31 cellular contexts compared by ENCODE assay signal in the genomic region with DNA sequence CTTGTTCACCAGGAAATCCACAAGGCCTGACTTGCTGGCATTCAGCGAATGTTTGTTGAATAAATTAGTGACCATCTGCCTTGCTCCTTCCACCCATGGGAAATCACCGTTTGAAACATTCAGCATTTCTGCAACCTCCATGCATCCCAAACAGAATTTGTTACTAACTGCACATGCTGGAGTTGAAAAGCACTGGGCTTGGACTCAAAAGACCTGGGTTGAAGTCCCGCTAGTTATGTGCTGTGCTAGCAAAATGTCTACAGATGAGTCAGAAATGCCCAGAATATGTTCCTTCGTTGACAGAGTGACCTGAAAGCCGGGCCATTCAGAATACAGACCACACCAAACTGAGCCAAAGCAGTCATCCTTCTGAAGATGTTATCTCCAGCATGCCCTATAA.
DNase-seq lines count a peak whose midpoint lies in the region; ATAC-seq, FAIRE-seq and TF ChIP-seq lines count a peak whose summit lies in the region.
"Had no signal": no experiment of that assay in that cellular context is flagged by ENCODE, and none has a peak within 500 bp of the region (broad histone marks: within the 10 kb centered on the region; RNA-seq: fewer than 3 reads in every experiment).

No MANE protein-coding gene starts in this region.

- no peak overlapping the region for H3K27ac ChIP-seq in K562 (ENCODE audit: extremely low read depth, low read depth, low read length)
- no peak overlapping the region for H3K27ac ChIP-seq in HepG2 (ENCODE audit: extremely low read length, insufficient read depth, low read length)
- H3K27ac ChIP-seq in esophagus squamous epithelium: peak overlapping the region in 1 of 4 donors; percentile 25
- H3K27ac ChIP-seq: colonic mucosa, GM23248, KMS-11, VCaP had no signal

- no peak for TF ChIP-seq CTCF in BE2C (IDR thresholded peaks at IDR 0.05; ENCODE audit: low read depth, low read length)
- TF ChIP-seq CTCF in K562 (IDR thresholded peaks at IDR 0.05 in 2 of 3, conservative IDR thresholded peaks at IDR 0.05 in 1 of 3; ENCODE audit: insufficient read depth in 2 of 3, low read depth in 1 of 3, low read length in 3 of 3): no peak
- no peak for TF ChIP-seq CTCF in fibroblast of mammary gland (conservative IDR thresholded peaks at IDR 0.05; ENCODE audit: control insufficient read depth, insufficient read depth, low read depth, low read length)
- no peak for TF ChIP-seq CTCF in HepG2 (CRISPR knock-in tag; IDR thresholded peaks at IDR 0.05)
- TF ChIP-seq CTCF in esophagus squamous epithelium (IDR thresholded peaks at IDR 0.05): no peak

- H3K4me3 ChIP-seq in BE2C (ENCODE audit: low read depth, low read length) (no peak overlapping the region), K562 (no peak overlapping the region), fibroblast of mammary gland (ENCODE audit: control insufficient read depth, low read depth, low read length) (no peak overlapping the region), HepG2 (replicated peaks in 1 of 3; ENCODE audit: insufficient read depth in 1 of 3, low read depth in 2 of 3, low read length in 3 of 3) (no peak overlapping the region), esophagus squamous epithelium (no peak overlapping the region)
- H3K4me3 ChIP-seq: colonic mucosa, gastrocnemius medialis, GM23248, smooth muscle cell had no signal

- H3K9me3 ChIP-seq in BE2C (no peaks in the 10 kb centered on the region), K562 (replicated peaks; ENCODE audit: control insufficient read depth, insufficient read depth, low read depth, low read length) (no peaks in the 10 kb centered on the region), HepG2 (ENCODE audit: low read length) (no peaks in the 10 kb centered on the region), esophagus squamous epithelium (no peaks in the 10 kb centered on the region)
- H3K9me3 ChIP-seq: colonic mucosa, gastrocnemius medialis had no signal

- 0% methylated on average over 5 of the region's 5 CpGs for WGBS in K562 (ENCODE audit: insufficient coverage, low coverage, missing lambda C conversion rate)
- 0% methylated on average over 4 of the region's 5 CpGs for WGBS in HepG2 (ENCODE audit: low lambda C conversion rate)
- 37 to 63% methylated on average over 5 of the region's 5 CpGs for WGBS in esophagus squamous epithelium, 2 donors

- FAIRE-seq in K562 (lab: Jason Lieb, UNC) (no peak), HepG2 (lab: Jason Lieb, UNC) (no peak)
- FAIRE-seq: bronchial epithelial cell, G401.6, HTR-8/SVneo had no signal

- no peaks in the 10 kb centered on the region for H3K36me3 ChIP-seq in BE2C
- no peaks in the 10 kb centered on the region for H3K36me3 ChIP-seq in K562 (ENCODE audit: control insufficient read depth, insufficient read depth, low read length)
- H3K36me3 ChIP-seq in HepG2 (replicated peaks in 1 of 2; ENCODE audit: control insufficient read depth in 1 of 2, insufficient read depth in 2 of 2, low read length in 2 of 2): no peaks in the 10 kb centered on the region
- no peaks in the 10 kb centered on the region for H3K36me3 ChIP-seq in esophagus squamous epithelium
- H3K36me3 ChIP-seq: colonic mucosa, gastrocnemius medialis had no signal

- no peaks in the 10 kb centered on the region for H3K79me2 ChIP-seq in K562 (ENCODE audit: control insufficient read depth, insufficient read depth, low read length)
- no peaks in the 10 kb centered on the region for H3K79me2 ChIP-seq in HepG2 (ENCODE audit: insufficient read depth, low read length)

- CTCF ChIA-PET in K562 (lab: Yijun Ruan, JAX; ENCODE audit: low intra/inter-chr PET ratio) (no interaction called here), HepG2 (lab: Yijun Ruan, JAX; ENCODE audit: low intra/inter-chr PET ratio, low total read pairs) (no interaction called here)

- no peaks in the 10 kb centered on the region for H4K20me1 ChIP-seq in K562 (replicated peaks; ENCODE audit: control insufficient read depth, insufficient read depth, low read length)
- H4K20me1 ChIP-seq in HepG2 (ENCODE audit: insufficient read depth, low read length): no peaks in the 10 kb centered on the region

- POLR2A ChIA-PET in K562 (lab: Yijun Ruan, JAX) (no interaction called here), HepG2 (lab: Yijun Ruan, JAX) (no interaction called here)

- in situ Hi-C loops in K562 (cut with MboI): no loop called here
- in situ Hi-C loops in HepG2 (cut with HindIII; ENCODE audit: extremely low pct_ligation_motif_present, low pct_unique_long_range_greater_than_20kb): no loop called here

- TF ChIP-seq EP300 in K562 (IDR thresholded peaks at IDR 0.05; ENCODE audit: low read length) (no peak), HepG2 (IDR thresholded peaks at IDR 0.05; ENCODE audit: low read depth in 2 of 2, low read length in 2 of 2) (no peak), HepG2 (CRISPR knock-in tag; IDR thresholded peaks at IDR 0.05; ENCODE audit: borderline replicate concordance) (no peak)

- intact Hi-C loops in K562 (cut with micrococcal nuclease): no loop called here
- intact Hi-C loops in HepG2 (cut with micrococcal nuclease; ENCODE audit: unreplicated experiment): no loop called here
- intact Hi-C loops in esophagus squamous epithelium (cut with DNase I): no loop called here

- no peaks in the 10 kb centered on the region for H3K27me3 ChIP-seq in BE2C
- H3K27me3 ChIP-seq in K562 (ENCODE audit: control insufficient read depth in 2 of 2, insufficient read depth in 2 of 2, low read length in 2 of 2): peaks cover 41 to 46% of the 10 kb centered on the region in 2 experiments
- H3K27me3 ChIP-seq in HepG2 (ENCODE audit: control insufficient read depth in 1 of 2, insufficient read depth in 2 of 2, low read length in 2 of 2): peaks cover 2 to 15% of the 10 kb centered on the region in 2 experiments; a peak in 2 of 5 replicates
- H3K27me3 ChIP-seq in esophagus squamous epithelium: peaks cover 0 to 11% (median 0%) of the 10 kb centered on the region in 4 donors
- H3K27me3 ChIP-seq: colonic mucosa, gastrocnemius medialis had no signal

- H3K4me2 ChIP-seq in K562 (ENCODE audit: insufficient read depth, low read length) (no peak overlapping the region), HepG2 (ENCODE audit: low read depth, low read length) (no peak overlapping the region)
- H3K4me2 ChIP-seq: KMS-11, smooth muscle cell had no signal

- no peak for ATAC-seq in K562
- no peak for ATAC-seq in HG03354 (IDR thresholded peaks at IDR 0.05; ENCODE audit: poor library complexity, severe bottlenecking, unreplicated experiment)
- no peak for ATAC-seq in HepG2
- ATAC-seq: activated CD4-positive, alpha-beta T cell treated with anti-CD3 and anti-CD28 coated beads for 36 hours; activated CD8-positive, alpha-beta T cell treated with anti-CD3 and anti-CD28 coated beads for 36 hours; activated T-helper 17 cell treated with anti-CD3 and anti-CD28 coated beads, Interleukin-2, amount 50 U/mL, for 72 hours; effector memory CD8-positive, alpha-beta T cell; left cardiac atrium had no signal

- no peak overlapping the region for H3K9ac ChIP-seq in K562 (ENCODE audit: insufficient read depth in 1 of 2, low read depth in 2 of 2, low read length in 2 of 2)
- no peak overlapping the region for H3K9ac ChIP-seq in HepG2 (ENCODE audit: insufficient read depth, low read depth, low read length)
- H3K9ac ChIP-seq: GM23248, KMS-11 had no signal

- H3K9me1 ChIP-seq in K562 (ENCODE audit: control insufficient read depth, insufficient read depth, low read length): no peaks in the 10 kb centered on the region

- no peak overlapping the region for H2AFZ ChIP-seq in K562 (ENCODE audit: low read depth, low read length)
- no peak overlapping the region for H2AFZ ChIP-seq in HepG2 (ENCODE audit: low read length)
- H2AFZ ChIP-seq: GM23248 had no signal

- TF ChIP-seq RAD21 in K562 (CRISPR knock-in tag; conservative IDR thresholded peaks at IDR 0.05 in 1 of 2, IDR thresholded peaks at IDR 0.05 in 1 of 2): no peak
- TF ChIP-seq RAD21 in HepG2 (CRISPR knock-in tag; IDR thresholded peaks at IDR 0.05): no peak

- DNase-seq in BE2C: peak; percentile 19
- no peak for DNase-seq in K562 (ENCODE audit: extremely low read depth in 1 of 4, low spot score in 3 of 4)
- DNase-seq in fibroblast of mammary gland (ENCODE audit: low read depth): peak; percentile 59
- peak; percentile 53 for DNase-seq in renal cortical epithelial cell (ENCODE audit: low read depth)
- DNase-seq in NCI-H748 (lab: John Stamatoyannopoulos, UW; ENCODE audit: unreplicated experiment): no peak
- no peak for DNase-seq in HepG2 (ENCODE audit: low spot score)
- no peak for DNase-seq in esophagus squamous epithelium (lab: John Stamatoyannopoulos, UW)
- DNase-seq: ACHN; activated CD4-positive, alpha-beta T cell treated with anti-CD3 and anti-CD28 coated beads for 36 hours; activated CD8-positive, alpha-beta memory T cell treated with anti-CD3 and anti-CD28 coated beads, Interleukin-2, amount 50 U/mL, for 48 hours; activated CD8-positive, alpha-beta T cell treated with anti-CD3 and anti-CD28 coated beads for 36 hours; CD8-positive, alpha-beta memory T cell; colonic mucosa; effector memory CD8-positive, alpha-beta T cell; left cardiac atrium; NCI-H1417 treated with DMSO at 0.1 percent for 48 hours; NCI-H2029 treated with DMSO at 0.1 percent for 48 hours; nephron progenitor cell; OCI-M1; stimulated activated naive CD4-positive, alpha-beta T cell treated with Interleukin-2 at 50 U/mL for 16 hours; T1000 had no signal

- BruUV-seq in K562 (replicated peaks; lab: Mats Ljungman, UMichigan) (no TSS peak), HepG2 (replicated peaks; lab: Mats Ljungman, UMichigan) (no TSS peak)

- peaks cover 15% of the 10 kb centered on the region for H3K4me1 ChIP-seq in BE2C
- H3K4me1 ChIP-seq in K562 (replicated peaks in 1 of 2; ENCODE audit: control insufficient read depth in 2 of 2, insufficient read depth in 2 of 2, low read length in 2 of 2): no peaks in the 10 kb centered on the region
- H3K4me1 ChIP-seq in HepG2 (ENCODE audit: insufficient read depth, low read length): no peaks in the 10 kb centered on the region
- peaks cover 0 to 39% (median 8%) of the 10 kb centered on the region in 3 donors for H3K4me1 ChIP-seq in esophagus squamous epithelium

- TF ChIP-seq POLR2A in K562 (conservative IDR thresholded peaks at IDR 0.05): no peak
- no peak for TF ChIP-seq POLR2A in HepG2 (IDR thresholded peaks at IDR 0.05; ENCODE audit: insufficient read depth in 1 of 2, low read depth in 2 of 2, low read length in 2 of 2)
- no peak for TF ChIP-seq POLR2A in esophagus squamous epithelium (IDR thresholded peaks at IDR 0.05)

TF ChIP-seq in K562, 482 proteins besides CTCF, POLR2A, EP300 and RAD21 (continues in another document):
- peak; percentile 83 for TF ChIP-seq FOSL1 (tag; conservative IDR thresholded peaks at IDR 0.05)

TF ChIP-seq in HepG2, 621 proteins besides CTCF, POLR2A, EP300 and RAD21 (continues in another document):
- TF ChIP-seq LCORL (IDR thresholded peaks at IDR 0.05) (no peak), LCORL (CRISPR knock-in tag; IDR thresholded peaks at IDR 0.05) (no peak), KLF13 (CRISPR knock-in tag; IDR thresholded peaks at IDR 0.05) (no peak), HOXA9 (CRISPR knock-in tag; IDR thresholded peaks at IDR 0.05; ENCODE audit: borderline replicate concordance) (no peak), ZSCAN9 (CRISPR knock-in tag; IDR thresholded peaks at IDR 0.05; ENCODE audit: borderline replicate concordance) (no peak), CREB1 (IDR thresholded peaks at IDR 0.05) (no peak), CREB1 (CRISPR knock-in tag; IDR thresholded peaks at IDR 0.05) (no peak), MEIS2 (CRISPR knock-in tag; IDR thresholded peaks at IDR 0.05) (no peak), ZNF326 (CRISPR knock-in tag; IDR thresholded peaks at IDR 0.05; ENCODE audit: borderline replicate concordance) (no peak)

Comparison
In these comparisons a context has a peak if more than half of its experiments do, and no peak if none do; other contexts are left out.
1. DNase-seq: peak in BE2C (single experiment), fibroblast of mammary gland (single experiment) and renal cortical epithelial cell (single experiment); none in K562 (0 of 4), NCI-H748 (single experiment), HepG2 (single experiment) and esophagus squamous epithelium (single experiment).